7 cellular contexts compared by ENCODE assay signal in the genomic region with DNA sequence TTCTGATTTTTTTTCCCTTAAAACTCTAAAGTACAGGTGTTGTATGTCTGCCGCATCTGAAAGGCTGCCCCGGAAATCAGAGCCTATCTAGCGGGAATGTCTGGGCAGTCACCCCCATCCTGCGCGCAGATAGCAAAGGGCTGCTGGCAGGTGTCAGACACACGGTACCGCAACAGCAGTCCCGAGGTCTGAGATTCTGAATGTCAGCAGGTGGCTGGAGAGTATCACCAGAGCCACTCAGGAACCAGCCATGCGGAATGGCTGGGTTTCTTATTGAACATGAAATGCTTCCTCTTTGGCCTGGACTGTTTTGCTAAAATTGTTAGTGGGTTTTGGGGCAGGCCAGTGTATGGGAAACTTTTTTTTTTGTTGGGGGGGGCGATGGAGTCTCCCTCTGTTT. TPM values are rescaled to one million over a fixed set of nuclear protein-coding genes. Genes with fewer than 3 reads are reported as not detected.
DNase-seq lines count a peak whose midpoint lies in the region; ATAC-seq and TF ChIP-seq lines count a peak whose summit lies in the region.

No MANE protein-coding gene starts in this region.

- H3K27ac ChIP-seq in OCI-LY1 (ENCODE audit: low read depth, low read length, poor library complexity, severe bottlenecking) (peak overlapping the region; percentile 92), neural progenitor cell (no peak overlapping the region), H9 (ENCODE audit: insufficient read length, low read depth, low read length) (no peak overlapping the region)

- H3K4me1 ChIP-seq in OCI-LY1 (ENCODE audit: insufficient read depth, low read length, severe bottlenecking) = peaks cover 47% of the 10 kb centered on the region
- no peaks in the 10 kb centered on the region for H3K4me1 ChIP-seq in neural progenitor cell
- no peaks in the 10 kb centered on the region; the same call in 1 of the 2 replicates for H3K4me1 ChIP-seq in H9 (ENCODE audit: insufficient read depth, low read length)

- ATAC-seq in GM19043 (IDR thresholded peaks at IDR 0.05; ENCODE audit: low read depth, unreplicated experiment) (peak; percentile 77), HG02973 (IDR thresholded peaks at IDR 0.05; ENCODE audit: unreplicated experiment) (peak; percentile 79)

- H2BK20ac ChIP-seq in H9 (ENCODE audit: low read depth, low read length, poor library complexity, severe bottlenecking) = no peak overlapping the region

- H3K27ac Mint-ChIP-seq in neural progenitor cell (no peak overlapping the region), H9 (no peak overlapping the region)

- H3K4me3 Mint-ChIP-seq in neural progenitor cell = peak overlapping the region; percentile 30
- no peak overlapping the region for H3K4me3 Mint-ChIP-seq in H9

- H2AFZ ChIP-seq in OCI-LY1 (ENCODE audit: low read length) (no peak overlapping the region), neural progenitor cell (replicated peaks) (no peak overlapping the region), H9 (ENCODE audit: low read length) (no peak overlapping the region)

- no peaks in the 10 kb centered on the region for H3F3A ChIP-seq in OCI-LY1 (ENCODE audit: insufficient read depth, low read length)
- no peaks in the 10 kb centered on the region for H3F3A ChIP-seq in neural progenitor cell (ENCODE audit: low read depth)

- H3K9ac ChIP-seq in OCI-LY1 (ENCODE audit: low read length) (no peak overlapping the region; the same call in 1 of the 2 replicates), neural progenitor cell (no peak overlapping the region), H9 (ENCODE audit: extremely low read depth, insufficient read length, low read length) (no peak overlapping the region)

- H3K27me3 Mint-ChIP-seq in neural progenitor cell (ENCODE audit: insufficient read depth, low read depth) (peaks cover 9% of the 10 kb centered on the region), H9 (ENCODE audit: low read depth) (no peaks in the 10 kb centered on the region)

- WGBS in H9 (ENCODE audit: extremely low coverage, insufficient read length, low lambda C conversion rate) = no CpG with 5 or more reads among the region's 10 CpGs

- H3K9me2 ChIP-seq in OCI-LY1 (ENCODE audit: low read depth, low read length) = no peaks in the 10 kb centered on the region

- no peak overlapping the region for H4K5ac ChIP-seq in H9 (ENCODE audit: insufficient read length, low read depth, low read length)

- H3K18ac ChIP-seq in H9 (ENCODE audit: insufficient read length, low read depth, low read length) = no peak overlapping the region

- H3T11ph ChIP-seq in H9 (ENCODE audit: low read length) = no peak overlapping the region

- H4K91ac ChIP-seq in H9 (ENCODE audit: insufficient read length, low read depth, low read length) = no peak overlapping the region

- H3K36me3 ChIP-seq in OCI-LY1 (ENCODE audit: insufficient read depth, low read length) (peaks cover 41% of the 10 kb centered on the region), neural progenitor cell (no peaks in the 10 kb centered on the region)

- H3K4me2 ChIP-seq in OCI-LY1 (ENCODE audit: low read length) (peak overlapping the region; percentile 21), neural progenitor cell (no peak overlapping the region), H9 (ENCODE audit: insufficient read depth, insufficient read length, low read length) (no peak overlapping the region)

- H2BK12ac ChIP-seq in H9 (ENCODE audit: insufficient read length, low read depth, low read length) = no peak overlapping the region

- H4K20me1 ChIP-seq in OCI-LY1 (ENCODE audit: insufficient read depth, low read length) = no peaks in the 10 kb centered on the region
- H4K20me1 ChIP-seq in neural progenitor cell (ENCODE audit: low read depth) = no peaks in the 10 kb centered on the region
- H4K20me1 ChIP-seq in H9 (ENCODE audit: control insufficient read depth, insufficient read depth, insufficient read length) = no peaks in the 10 kb centered on the region

- no peak overlapping the region for H3K14ac ChIP-seq in H9 (ENCODE audit: insufficient read depth, low read length)

- H3K27me3 ChIP-seq in OCI-LY1 (ENCODE audit: insufficient read depth, low read length) (no peaks in the 10 kb centered on the region), neural progenitor cell (no peaks in the 10 kb centered on the region), H9 (ENCODE audit: insufficient read depth, low read length) (no peaks in the 10 kb centered on the region)

- no peaks in the 10 kb centered on the region for H3K23me2 ChIP-seq in H9 (ENCODE audit: insufficient read length, low read depth, low read length, poor library complexity, severe bottlenecking)

- H3K23ac ChIP-seq in H9 (ENCODE audit: insufficient read length, low read depth, low read length) = no peak overlapping the region

- no peak overlapping the region for H4K8ac ChIP-seq in H9 (replicated peaks; ENCODE audit: insufficient read length, low read depth, low read length)

- H3K9me3 Mint-ChIP-seq in neural progenitor cell (no peaks in the 10 kb centered on the region), H9 (no peaks in the 10 kb centered on the region)

- H3K4me1 Mint-ChIP-seq in neural progenitor cell (peaks cover 3% of the 10 kb centered on the region), H9 (peaks cover 3 to 8% of the 10 kb centered on the region in 2 experiments; a peak in 2 of 4 replicates)

- no peaks in the 10 kb centered on the region for H3K79me1 ChIP-seq in H9 (ENCODE audit: insufficient read depth, low read depth, low read length, poor library complexity, severe bottlenecking)

- H3K9me3 ChIP-seq in OCI-LY1 (ENCODE audit: low read length) = no peaks in the 10 kb centered on the region
- H3K9me3 ChIP-seq in neural progenitor cell (ENCODE audit: low read depth) = no peaks in the 10 kb centered on the region
- H3K9me3 ChIP-seq in H9 (ENCODE audit: control insufficient read depth, low read depth, low read length) = no peaks in the 10 kb centered on the region

- H2BK5ac ChIP-seq in H9 (ENCODE audit: insufficient read length, low read length) = no peak overlapping the region

- H3K36me3 Mint-ChIP-seq in neural progenitor cell (peaks cover 12% of the 10 kb centered on the region), H9 (ENCODE audit: insufficient read depth in 1 of 3, low read depth in 3 of 3) (peaks cover 9 to 29% (median 27%) of the 10 kb centered on the region in 3 experiments; a peak in 6 of 7 replicates)

- H2BK120ac ChIP-seq in H9 (ENCODE audit: low read depth, low read length, poor library complexity, severe bottlenecking) = no peak overlapping the region

- no peak for TF ChIP-seq CTCF in OCI-LY1 (IDR thresholded peaks at IDR 0.05; ENCODE audit: low read length)
- TF ChIP-seq CTCF in neural progenitor cell (IDR thresholded peaks at IDR 0.05) = no peak
- TF ChIP-seq CTCF in H9 (conservative IDR thresholded peaks at IDR 0.05) = no peak

- no peaks in the 10 kb centered on the region for H3K79me2 ChIP-seq in OCI-LY1 (ENCODE audit: insufficient read depth, low read length)
- H3K79me2 ChIP-seq in neural progenitor cell (ENCODE audit: low read depth) = no peaks in the 10 kb centered on the region
- no peaks in the 10 kb centered on the region for H3K79me2 ChIP-seq in H9 (ENCODE audit: insufficient read depth, low read length)

- H3K56ac ChIP-seq in H9 (ENCODE audit: insufficient read length, low read depth, low read length) = no peak overlapping the region

- H2AK5ac ChIP-seq in H9 (ENCODE audit: insufficient read length, low read length) = no peak overlapping the region

- no peak overlapping the region for H3K4me3 ChIP-seq in OCI-LY1 (ENCODE audit: low read depth, low read length, poor library complexity, severe bottlenecking)
- no peak overlapping the region for H3K4me3 ChIP-seq in neural progenitor cell

- no peak overlapping the region for H2BK15ac ChIP-seq in H9 (ENCODE audit: low read depth, low read length)

- H3K4ac ChIP-seq in H9 (ENCODE audit: low read depth, low read length) = no peak overlapping the region

- no peak for DNase-seq in neural progenitor cell (ENCODE audit: low spot score)
- no peak for DNase-seq in OCI-M2 (lab: John Stamatoyannopoulos, UW; ENCODE audit: unreplicated experiment)
- no peak for DNase-seq in H9
- DNase-seq in GDM1 (lab: John Stamatoyannopoulos, UW) = no peak

RNA-seq across cellular contexts. Expression of gene CERK, which starts 53.3 kb away (rescaled TPM):
- 53.6 and 80.6 TPM in 2 replicates for total RNA-seq in neural progenitor cell (ENCODE audit: low replicate concordance)
- total RNA-seq in H9 (2021) = 46.3 and 47.1 TPM in 2 replicates
